In the genomic region with DNA sequence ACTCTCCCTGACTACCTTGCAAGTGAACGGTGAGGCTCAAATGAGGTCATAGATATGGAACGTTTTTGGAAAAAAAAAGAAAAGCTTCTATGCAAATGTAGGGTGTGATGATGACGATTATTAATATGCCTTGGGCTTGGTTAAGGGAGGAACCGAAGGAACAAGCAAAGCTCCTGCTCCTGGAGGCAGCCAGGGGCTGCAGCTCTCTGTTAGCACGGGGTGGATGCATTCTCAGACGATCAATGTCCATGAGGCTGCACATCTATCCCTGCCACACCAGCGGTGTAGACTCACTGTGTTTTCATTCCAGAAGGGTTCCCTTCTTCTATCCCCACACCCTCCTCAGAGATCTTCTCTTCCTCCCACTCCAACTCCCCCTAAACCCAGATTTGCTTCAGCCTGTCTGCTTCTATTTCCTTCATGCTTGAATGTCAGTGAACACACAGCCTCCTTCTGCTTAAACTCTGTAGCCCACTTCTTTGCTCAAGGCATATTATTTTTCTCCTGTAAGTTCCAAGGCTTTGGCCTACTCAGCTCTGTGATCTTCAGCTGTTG, we compare ENCODE assay signal across 29 cellular contexts. TPM values are rescaled to one million over a fixed set of nuclear protein-coding genes. Genes with fewer than 3 reads are reported as not detected.
A peak's percentile ranks its signal among the peaks of the same experiment; 100 is the strongest.
DNase-seq lines count a peak whose midpoint lies in the region; ATAC-seq and TF ChIP-seq lines count a peak whose summit lies in the region.
"Had no signal": no experiment of that assay in that cellular context is flagged by ENCODE, and none has a peak within 500 bp of the region (broad histone marks: within the 10 kb centered on the region; RNA-seq: fewer than 3 reads in every experiment).

No MANE protein-coding gene starts in this region.

- no peak overlapping the region for H2BK120ac ChIP-seq in neuronal stem cell (ENCODE audit: low read depth, low read length)

- H3K4me1 ChIP-seq in OCI-LY3 (ENCODE audit: low read length) = no peaks in the 10 kb centered on the region
- peaks cover 2 to 4% of the 10 kb centered on the region in 2 donors for H3K4me1 ChIP-seq in neuronal stem cell (ENCODE audit: control insufficient read depth in 2 of 2, insufficient read depth in 1 of 2, low read depth in 1 of 2, low read length in 2 of 2)
- H3K4me1 ChIP-seq: ascending aorta, right atrium auricular region had no signal

- H3K36me3 ChIP-seq in OCI-LY3 (replicated peaks; ENCODE audit: low read depth, low read length) (no peaks in the 10 kb centered on the region), neuronal stem cell (replicated peaks in 1 of 2; ENCODE audit: control insufficient read depth in 2 of 2, insufficient read depth in 2 of 2, low read length in 2 of 2) (no peaks in the 10 kb centered on the region)
- H3K36me3 ChIP-seq: ascending aorta, BLaER1, ovary, right atrium auricular region had no signal

- H3K9ac ChIP-seq in OCI-LY3 (ENCODE audit: low read length) (no peak overlapping the region), neuronal stem cell (ENCODE audit: low read depth, low read length, poor library complexity) (no peak overlapping the region)
- H3K9ac ChIP-seq: BLaER1 had no signal

- in situ Hi-C loops in G401 (cut with HindIII; ENCODE audit: low sequenced_read_pairs) = no loop called here

- ATAC-seq in GM19397 (IDR thresholded peaks at IDR 0.05; ENCODE audit: unreplicated experiment) = no peak
- ATAC-seq in HG03571 (IDR thresholded peaks at IDR 0.05; ENCODE audit: unreplicated experiment) = no peak
- ATAC-seq: left ventricle myocardium superior, PC-3 had no signal

- H3K4me2 ChIP-seq in OCI-LY3 (ENCODE audit: low read length) (0 out of 2 replicates have a peak overlapping the region, but pooled peaks have one; percentile 17), neuronal stem cell (ENCODE audit: insufficient read depth, low read length, poor library complexity, severe bottlenecking) (no peak overlapping the region)
- H3K4me2 ChIP-seq: BLaER1 had no signal

- no peaks in the 10 kb centered on the region for H3K79me2 ChIP-seq in OCI-LY3 (ENCODE audit: low read length)

- H3K4me3 ChIP-seq in OCI-LY3 (ENCODE audit: low read length) (no peak overlapping the region), dorsolateral prefrontal cortex (peak overlapping the region in 1 of 59 donors; percentile 27), neuronal stem cell (ENCODE audit: low read length in 2 of 2) (no peak overlapping the region)
- H3K4me3 ChIP-seq: ascending aorta, BLaER1, ovary, right atrium auricular region had no signal

- H2AFZ ChIP-seq in OCI-LY3 (ENCODE audit: low read depth, low read length) = no peak overlapping the region
- H2AFZ ChIP-seq in neuronal stem cell (ENCODE audit: low read length) = no peak overlapping the region

- no CpG with 5 or more reads among the region's 7 CpGs for WGBS in neuronal stem cell (ENCODE audit: extremely low coverage in 2 of 2, insufficient read length in 2 of 2, insufficient replicate concordance in 1 of 2), 2 donors

- no peak overlapping the region for H2AK5ac ChIP-seq in neuronal stem cell (ENCODE audit: low read depth, low read length)

- no peak overlapping the region for H4K8ac ChIP-seq in neuronal stem cell (ENCODE audit: low read depth, low read length)

- H3K4ac ChIP-seq in neuronal stem cell (ENCODE audit: low read length) = no peak overlapping the region

- no peaks in the 10 kb centered on the region for H3K9me3 ChIP-seq in OCI-LY3 (ENCODE audit: insufficient read depth, low read length)
- H3K9me3 ChIP-seq in neuronal stem cell (replicated peaks in 1 of 2; ENCODE audit: control insufficient read depth in 2 of 2, insufficient read depth in 1 of 2, low read depth in 1 of 2, low read length in 2 of 2) = no peaks in the 10 kb centered on the region
- H3K9me3 ChIP-seq: ascending aorta, ovary, right atrium auricular region had no signal

- no peaks in the 10 kb centered on the region for H4K20me1 ChIP-seq in OCI-LY3 (ENCODE audit: insufficient read depth, low read length)
- H4K20me1 ChIP-seq: BLaER1 had no signal

- H3K27ac ChIP-seq in OCI-LY3 (ENCODE audit: low read length) = no peak overlapping the region
- H3K27ac ChIP-seq in dorsolateral prefrontal cortex = peak overlapping the region in 57 of 59 donors; percentile 8 to 88 (median 67)
- no peak overlapping the region for H3K27ac ChIP-seq in neuronal stem cell (replicated peaks; ENCODE audit: low read length)
- H3K27ac ChIP-seq: ascending aorta, BLaER1, epithelial cell of prostate, ovary, right atrium auricular region, VCaP had no signal

- H3K14ac ChIP-seq in neuronal stem cell (ENCODE audit: low read length) = no peak overlapping the region

- H3K27me3 ChIP-seq in OCI-LY3 (ENCODE audit: low read depth, low read length) = peaks cover 31% of the 10 kb centered on the region; the same call in 1 of the 2 replicates
- H3K27me3 ChIP-seq in dorsolateral prefrontal cortex = peaks cover 0 to 4% (median 0%) of the 10 kb centered on the region in 45 donors
- peaks cover 0 to 27% (median 0%) of the 10 kb centered on the region in 3 experiments for H3K27me3 ChIP-seq in neuronal stem cell (ENCODE audit: control insufficient read depth in 3 of 3, insufficient read depth in 3 of 3, low read depth in 1 of 3, low read length in 3 of 3)
- H3K27me3 ChIP-seq: ascending aorta, BLaER1, ovary, right atrium auricular region had no signal

- no peak overlapping the region for H3K23ac ChIP-seq in neuronal stem cell (ENCODE audit: low read depth, low read length, poor library complexity)

- DNase-seq in G401 (ENCODE audit: low spot score) = peak; percentile 66
- peak in 1 of 10 donors; percentile 30 for DNase-seq in dorsolateral prefrontal cortex
- DNase-seq in neuronal stem cell (ENCODE audit: low spot score) = no peak
- DNase-seq in stimulated activated CD4-positive, alpha-beta T cell treated with anti-CD3 and anti-CD28 coated beads, Interleukin-1b, Interleukin-23, amount 100 ng/mL, for 48 hours = no peak
- no peak for DNase-seq in GM19240 (ENCODE audit: insufficient read length, low spot score)
- DNase-seq: activated CD4-positive, alpha-beta T cell treated with anti-CD3 and anti-CD28 coated beads for 4 hours; activated CD8-positive, alpha-beta memory T cell treated with anti-CD3 and anti-CD28 coated beads for 24 hours; activated effector memory CD4-positive, alpha-beta T cell treated with anti-CD3 and anti-CD28 coated beads, Interleukin-2, amount 50 U/mL, for 16 hours; activated naive CD8-positive, alpha-beta T cell treated with anti-CD3 and anti-CD28 coated beads for 36 hours; central memory CD4-positive, alpha-beta T cell; HFFc6; IMR-90; islet precursor cell; left ventricle myocardium superior; naive B cell; NCI-H1930; NCI-H345; ovary; PC-3; SW 1271; T-helper 9 cell had no signal

- peak overlapping the region; percentile 57 for H3K18ac ChIP-seq in neuronal stem cell (ENCODE audit: low read length)

- no peaks in the 10 kb centered on the region for H3K79me1 ChIP-seq in neuronal stem cell (ENCODE audit: low read depth, low read length)

- no peak overlapping the region for H2BK15ac ChIP-seq in neuronal stem cell (ENCODE audit: low read length)

- H4K91ac ChIP-seq in neuronal stem cell (ENCODE audit: low read depth, low read length, poor library complexity) = no peak overlapping the region

- intact Hi-C loops in dorsolateral prefrontal cortex (cut with DNase I) = no loop called here

- H2BK12ac ChIP-seq in neuronal stem cell (ENCODE audit: low read length) = no peak overlapping the region

- no peak overlapping the region for H2BK5ac ChIP-seq in neuronal stem cell (ENCODE audit: low read length)

- TF ChIP-seq CTCF in OCI-LY3 (IDR thresholded peaks at IDR 0.05; ENCODE audit: low read depth, low read length) (no peak), dorsolateral prefrontal cortex (IDR thresholded peaks at IDR 0.05 in 54 of 56, conservative IDR thresholded peaks at IDR 0.05 in 2 of 56; ENCODE audit: low read depth in 1 of 56, partially characterized antibody in 56 of 56) (no peak)

RNA-seq across cellular contexts. Expression of a gene that starts 29.3 kb away (rescaled TPM):
- total RNA-seq in G401 (2014; rRNA removed; shearing (Covaris generic)) = not detected in 2 replicates
- total RNA-seq in dorsolateral prefrontal cortex = 100 to 1,000 TPM in 70 of 120 experiments, 10 to 100 TPM in 50; 33.3 to 193 (median 105) TPM
- 0.29 TPM for polyA plus RNA-seq in neuronal stem cell (2013, experiment 1 of 2)
- polyA plus RNA-seq in neuronal stem cell (2013, experiment 2 of 2) = 0.24 TPM
- total RNA-seq: activated naive CD8-positive, alpha-beta T cell treated with anti-CD3 and anti-CD28 coated beads for 36 hours; HFFc6 had no signal

RNA-seq across cellular contexts. Expression of a gene that starts 57.8 kb away (rescaled TPM):
- total RNA-seq in G401 (2014; rRNA removed; shearing (Covaris generic)) = 8.9 and 27.4 TPM in 2 replicates
- 10 to 100 TPM in 109 of 120 experiments, 1 to 10 TPM in 11; 7.8 to 23.0 (median 12.8) TPM for total RNA-seq in dorsolateral prefrontal cortex
- polyA plus RNA-seq in neuronal stem cell (2013, experiment 1 of 2) = 6.6 TPM
- polyA plus RNA-seq in neuronal stem cell (2013, experiment 2 of 2) = 6.2 TPM

Comparison
In these comparisons a context has a peak if more than half of its experiments do, and no peak if none do; other contexts are left out.
1. H3K27ac ChIP-seq: peak in dorsolateral prefrontal cortex (57 of 59); none in OCI-LY3 (single experiment) and neuronal stem cell (single experiment).
2. RNA of a gene that starts 29.3 kb away (total RNA-seq): 33.3 to 193 TPM in dorsolateral prefrontal cortex; not detected in G401; every median in the first group is over 10 times any median in the second.